21 cellular contexts compared by ENCODE assay signal in the genomic region with DNA sequence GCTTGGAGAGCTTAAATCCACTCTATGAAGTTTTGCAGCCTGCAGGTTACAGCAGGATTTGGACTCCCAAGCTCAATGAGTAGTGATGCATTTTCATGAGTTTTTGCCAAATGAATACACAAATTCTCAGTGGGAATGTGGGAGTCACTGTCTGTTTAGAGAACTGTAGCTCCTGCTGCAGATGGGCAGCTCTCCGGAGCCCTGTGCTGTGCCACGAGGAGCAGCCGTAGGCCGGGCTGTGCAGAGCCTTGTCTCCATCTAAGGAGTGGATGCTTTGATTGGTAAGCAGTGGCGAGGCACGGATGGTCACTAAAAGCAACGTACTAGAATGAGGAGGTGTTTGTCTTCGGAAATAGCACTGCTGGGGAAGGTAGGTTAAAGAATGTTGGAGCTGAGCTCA.
DNase-seq lines count a peak whose midpoint lies in the region; ATAC-seq and TF ChIP-seq lines count a peak whose summit lies in the region.
"Had no signal": no experiment of that assay in that cellular context is flagged by ENCODE, and none has a peak within 500 bp of the region (broad histone marks: within the 10 kb centered on the region; RNA-seq: fewer than 3 reads in every experiment).

No MANE protein-coding gene starts in this region.

- no peaks in the 10 kb centered on the region for H3K79me2 ChIP-seq in H9 (ENCODE audit: insufficient read depth, low read length)
- no peaks in the 10 kb centered on the region for H3K79me2 ChIP-seq in PC-3 (ENCODE audit: low read length)

- peaks cover 0 to 8% (median 3%) of the 10 kb centered on the region in 3 experiments; a peak in 3 of 7 replicates for H3K36me3 Mint-ChIP-seq in H9 (ENCODE audit: insufficient read depth in 1 of 3, low read depth in 3 of 3)
- H3K36me3 Mint-ChIP-seq in neural crest cell (ENCODE audit: low read depth): no peaks in the 10 kb centered on the region

- H3K4ac ChIP-seq in H9 (ENCODE audit: low read depth, low read length): no peak overlapping the region

- H3K9me3 Mint-ChIP-seq in H9 (no peaks in the 10 kb centered on the region), neural crest cell (no peaks in the 10 kb centered on the region)

- TF ChIP-seq CTCF in H9 (conservative IDR thresholded peaks at IDR 0.05) (no peak), dorsolateral prefrontal cortex (IDR thresholded peaks at IDR 0.05 in 54 of 56, conservative IDR thresholded peaks at IDR 0.05 in 2 of 56; ENCODE audit: low read depth in 1 of 56, partially characterized antibody in 56 of 56) (no peak), neural crest cell (conservative IDR thresholded peaks at IDR 0.05) (no peak), PC-3 (conservative IDR thresholded peaks at IDR 0.05; ENCODE audit: low read depth, low read length) (no peak)

- H2BK120ac ChIP-seq in H9 (ENCODE audit: low read depth, low read length, poor library complexity, severe bottlenecking): no peak overlapping the region

- H3T11ph ChIP-seq in H9 (ENCODE audit: low read length): no peak overlapping the region

- no peak overlapping the region for H2AK5ac ChIP-seq in H9 (ENCODE audit: insufficient read length, low read length)

- H3K36me3 ChIP-seq in PC-3 (ENCODE audit: low read depth, low read length): no peaks in the 10 kb centered on the region; the same call in 1 of the 2 replicates
- H3K36me3 ChIP-seq: SJCRH30 had no signal

- no peak overlapping the region for H4K5ac ChIP-seq in H9 (ENCODE audit: insufficient read length, low read depth, low read length)

- H3K14ac ChIP-seq in H9 (ENCODE audit: insufficient read depth, low read length): no peak overlapping the region

- H3K9me2 ChIP-seq in PC-3 (replicated peaks; ENCODE audit: low read length): no peaks in the 10 kb centered on the region

- peak overlapping the region in 2 of 3 experiments; percentile 6 to 29; a peak in 2 of 7 replicates for H3K27ac Mint-ChIP-seq in H9
- H3K27ac Mint-ChIP-seq in neural crest cell (ENCODE audit: unreplicated experiment): peak overlapping the region; percentile 8

- POLR2A ChIA-PET in PC-3 (lab: Charles Lee; ENCODE audit: unreplicated experiment): no interaction called here

- H3K9ac ChIP-seq in H9 (ENCODE audit: extremely low read depth, insufficient read length, low read length) (no peak overlapping the region), PC-3 (ENCODE audit: low read length) (no peak overlapping the region)
- H3K9ac ChIP-seq: KMS-11 had no signal

- H3K79me1 ChIP-seq in H9 (ENCODE audit: insufficient read depth, low read depth, low read length, poor library complexity, severe bottlenecking): no peaks in the 10 kb centered on the region

- no peak overlapping the region for H3K18ac ChIP-seq in H9 (ENCODE audit: insufficient read length, low read depth, low read length)

- no peak overlapping the region for H2BK12ac ChIP-seq in H9 (ENCODE audit: insufficient read length, low read depth, low read length)

- H3K4me3 ChIP-seq in dorsolateral prefrontal cortex (peak overlapping the region in 13 of 59 donors; percentile 0 to 33 (median 16)), PC-3 (ENCODE audit: low read length) (no peak overlapping the region)
- H3K4me3 ChIP-seq: GM12878, SJCRH30 had no signal

- ATAC-seq in PC-3: no peak
- ATAC-seq: GM12878, HCT116 had no signal

- intact Hi-C loops in dorsolateral prefrontal cortex (cut with DNase I) (no loop called here), PC-3 (cut with micrococcal nuclease) (no loop called here)

- H2BK20ac ChIP-seq in H9 (ENCODE audit: low read depth, low read length, poor library complexity, severe bottlenecking): no peak overlapping the region

- H3K9me3 ChIP-seq in H9 (ENCODE audit: control insufficient read depth, low read depth, low read length) (no peaks in the 10 kb centered on the region), PC-3 (ENCODE audit: low read length) (no peaks in the 10 kb centered on the region)
- H3K9me3 ChIP-seq: Caco-2, SJCRH30 had no signal

- H4K8ac ChIP-seq in H9 (replicated peaks; ENCODE audit: insufficient read length, low read depth, low read length): no peak overlapping the region

- no peak overlapping the region for H3K23ac ChIP-seq in H9 (ENCODE audit: insufficient read length, low read depth, low read length)

- H4K91ac ChIP-seq in H9 (ENCODE audit: insufficient read length, low read depth, low read length): no peak overlapping the region

- H2BK5ac ChIP-seq in H9 (ENCODE audit: insufficient read length, low read length): no peak overlapping the region

- H3K27me3 ChIP-seq in H9 (ENCODE audit: insufficient read depth, low read length): no peaks in the 10 kb centered on the region
- H3K27me3 ChIP-seq in dorsolateral prefrontal cortex: no peaks in the 10 kb centered on the region
- H3K27me3 ChIP-seq in PC-3 (ENCODE audit: low read length): no peaks in the 10 kb centered on the region
- H3K27me3 ChIP-seq: SJCRH30 had no signal

- H3K4me2 ChIP-seq in H9 (ENCODE audit: insufficient read depth, insufficient read length, low read length): no peak overlapping the region
- H3K4me2 ChIP-seq in PC-3 (ENCODE audit: low read length): no peak overlapping the region
- H3K4me2 ChIP-seq: KMS-11 had no signal

- CTCF ChIA-PET in PC-3 (lab: Charles Lee): no interaction called here

- H2AFZ ChIP-seq in H9 (ENCODE audit: low read length) (no peak overlapping the region), PC-3 (ENCODE audit: low read length) (no peak overlapping the region)

- no peak overlapping the region for H2BK15ac ChIP-seq in H9 (ENCODE audit: low read depth, low read length)

- H3K27me3 Mint-ChIP-seq in H9 (ENCODE audit: low read depth) (no peaks in the 10 kb centered on the region), neural crest cell (ENCODE audit: low read depth) (no peaks in the 10 kb centered on the region)
- H3K27me3 Mint-ChIP-seq: CD4-positive, CD25-positive, alpha-beta regulatory T cell had no signal

- no CpG with 5 or more reads among the region's 8 CpGs for WGBS in H9 (ENCODE audit: extremely low coverage, insufficient read length, low lambda C conversion rate)

- no peaks in the 10 kb centered on the region for H3K23me2 ChIP-seq in H9 (ENCODE audit: insufficient read length, low read depth, low read length, poor library complexity, severe bottlenecking)

- no peaks in the 10 kb centered on the region for H3F3A ChIP-seq in PC-3 (ENCODE audit: low read length, unreplicated experiment)

- H3K4me1 Mint-ChIP-seq in H9: peaks cover 5 to 6% of the 10 kb centered on the region in 2 experiments
- H3K4me1 Mint-ChIP-seq in neural crest cell: peaks cover 6% of the 10 kb centered on the region

- DNase-seq in H9: no peak
- DNase-seq in dorsolateral prefrontal cortex: peak in 7 of 10 donors; percentile 42 to 69 (median 64)
- DNase-seq in neural crest cell (ENCODE audit: low read depth, low spot score): no peak
- no peak for DNase-seq in NCI-H2171 treated with DMSO at 0.1 percent for 48 hours (lab: John Stamatoyannopoulos, UW)
- DNase-seq in activated CD4-positive, alpha-beta T cell treated with anti-CD3 and anti-CD28 coated beads, Interleukin-2, amount 50 U/mL, for 48 hours: no peak
- no peak for DNase-seq in retina
- no peak for DNase-seq in PC-3
- DNase-seq: Caco-2; CD4-positive, CD25-positive, alpha-beta regulatory T cell; DMS 273 treated with DMSO at 0.1 percent for 48 hours; DND-41; GOT3; NCI-H1105 treated with DMSO at 0.1 percent for 48 hours; NCI-H1694; NCI-H2081; NCI-H446; NCI-H526; SJCRH30 had no signal

- H3K27ac ChIP-seq in H9 (ENCODE audit: insufficient read length, low read depth, low read length) (no peak overlapping the region), dorsolateral prefrontal cortex (peak overlapping the region in 29 of 59 donors; percentile 4 to 78 (median 47)), PC-3 (ENCODE audit: low read length) (no peak overlapping the region)
- H3K27ac ChIP-seq: KMS-11, SJCRH30 had no signal

- no TSS peak for BruUV-seq in PC-3 (replicated peaks; lab: Mats Ljungman, UMichigan)

- H3K56ac ChIP-seq in H9 (ENCODE audit: insufficient read length, low read depth, low read length): no peak overlapping the region

- H3K4me1 ChIP-seq in H9 (ENCODE audit: insufficient read depth, low read length) (no peaks in the 10 kb centered on the region), PC-3 (ENCODE audit: insufficient read depth, low read length) (no peaks in the 10 kb centered on the region)
- H3K4me1 ChIP-seq: Caco-2, SJCRH30 had no signal

- H4K20me1 ChIP-seq in H9 (ENCODE audit: control insufficient read depth, insufficient read depth, insufficient read length) (no peaks in the 10 kb centered on the region), PC-3 (ENCODE audit: low read length) (no peaks in the 10 kb centered on the region)

- H3K4me3 Mint-ChIP-seq in H9 (no peak overlapping the region), neural crest cell (no peak overlapping the region)
- H3K4me3 Mint-ChIP-seq: CD4-positive, CD25-positive, alpha-beta regulatory T cell had no signal

Comparison
In these comparisons a context has a peak if more than half of its experiments do, and no peak if none do; other contexts are left out.
1. DNase-seq: peak in dorsolateral prefrontal cortex (7 of 10); none in H9 (single experiment), neural crest cell (single experiment), NCI-H2171 treated with DMSO at 0.1 percent for 48 hours (single experiment), activated CD4-positive, alpha-beta T cell treated with anti-CD3 and anti-CD28 coated beads, Interleukin-2, amount 50 U/mL, for 48 hours (0 of 2), retina (single experiment) and PC-3 (single experiment).